9 cellular contexts compared by ENCODE assay signal in the genomic region with DNA sequence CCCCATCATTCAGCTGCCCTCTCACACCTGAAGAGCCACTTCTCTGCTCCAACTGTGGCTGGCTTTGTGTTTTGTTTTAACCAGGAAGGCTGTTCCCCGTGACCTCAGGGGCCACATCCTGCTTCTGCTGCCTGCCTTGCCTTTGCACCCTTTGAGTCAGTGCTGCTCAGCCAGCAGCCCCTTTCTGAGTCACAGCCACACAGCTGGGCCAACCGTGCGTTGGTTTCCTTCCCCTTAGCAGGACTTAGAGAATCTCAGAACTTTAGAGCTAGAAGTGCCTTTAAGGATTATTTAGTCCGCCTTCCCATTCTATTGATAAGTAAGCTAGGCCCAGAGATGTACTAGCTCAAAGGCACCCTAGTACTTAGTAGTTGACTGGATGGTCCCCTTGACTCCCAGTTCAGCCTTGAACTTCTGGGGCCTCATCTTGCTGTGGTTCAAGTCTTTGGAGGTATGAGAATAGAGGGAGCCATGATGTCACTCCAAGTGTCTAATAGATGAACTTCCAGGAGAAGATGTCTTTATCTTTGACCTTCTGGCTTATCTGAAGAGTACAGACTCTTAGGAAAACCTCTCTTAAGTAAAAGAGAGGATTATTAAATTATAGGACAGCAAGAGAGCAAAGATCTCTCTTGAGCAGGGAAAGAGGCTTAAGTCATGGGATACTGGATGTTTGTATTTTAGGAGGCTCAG. TPM values are rescaled to one million over a fixed set of nuclear protein-coding genes. Genes with fewer than 3 reads are reported as not detected.
A peak's percentile ranks its signal among the peaks of the same experiment; 100 is the strongest.
DNase-seq lines count a peak whose midpoint lies in the region; TF ChIP-seq lines count a peak whose summit lies in the region.
"Had no signal": no experiment of that assay in that cellular context is flagged by ENCODE, and none has a peak within 500 bp of the region (broad histone marks: within the 10 kb centered on the region; RNA-seq: fewer than 3 reads in every experiment).

No MANE protein-coding gene starts in this region.

- H4K20me1 ChIP-seq in fibroblast of lung (ENCODE audit: control insufficient read depth, extremely low read depth, insufficient read depth, low read length): no peaks in the 10 kb centered on the region

- H3K9me3 ChIP-seq in fibroblast of lung (ENCODE audit: control insufficient read depth, insufficient read depth, low read depth, low read length) (no peaks in the 10 kb centered on the region), spleen (no peaks in the 10 kb centered on the region)

- no peak overlapping the region for H3K9ac ChIP-seq in fibroblast of lung (ENCODE audit: insufficient read depth, low read length)
- H3K9ac ChIP-seq: KMS-11 had no signal

- no peak overlapping the region for H2AFZ ChIP-seq in fibroblast of lung (ENCODE audit: low read length)

- no peak for TF ChIP-seq POLR2A in spleen (IDR thresholded peaks at IDR 0.05)

- DNase-seq in GM03348 (ENCODE audit: low spot score): peak; percentile 74
- peak; percentile 7 for DNase-seq in H4 (ENCODE audit: low spot score)
- DNase-seq in MV-4-11 (lab: John Stamatoyannopoulos, UW): peak; percentile 97
- peak; percentile 83 for DNase-seq in activated CD8-positive, alpha-beta memory T cell treated with anti-CD3 and anti-CD28 coated beads, Interleukin-2, amount 50 U/mL, for 4 hours
- peak; percentile 81 to 88 for DNase-seq in fibroblast of lung (ENCODE audit: low read depth in 2 of 2)
- DNase-seq in spleen: peak; percentile 94
- no peak for DNase-seq in G401 (ENCODE audit: low spot score)
- DNase-seq in putamen (ENCODE audit: low spot score): no peak

- WGBS in spleen, 5 donors: 14 to 33% (median 17%) methylated on average over 4 of the region's 4 CpGs

- H3K79me2 ChIP-seq in fibroblast of lung (ENCODE audit: control insufficient read depth, insufficient read depth, low read length): peaks cover 8% of the 10 kb centered on the region

- H3K4me3 ChIP-seq in fibroblast of lung (replicated peaks in 1 of 4; ENCODE audit: control extremely low read depth in 1 of 4, insufficient read depth in 1 of 4, low read depth in 3 of 4, low read length in 4 of 4): no peak overlapping the region
- H3K4me3 ChIP-seq in spleen: peak overlapping the region in 1 of 8 donors; percentile 1

- H3K27ac ChIP-seq in fibroblast of lung (ENCODE audit: insufficient read depth, low read length): peak overlapping the region; percentile 57
- peak overlapping the region; percentile 63 to 84 (median 77) for H3K27ac ChIP-seq in spleen
- H3K27ac ChIP-seq: KMS-11 had no signal

- H3K36me3 ChIP-seq in fibroblast of lung (ENCODE audit: control insufficient read depth, insufficient read depth, low read length): peaks cover 13% of the 10 kb centered on the region
- peaks cover 0 to 64% (median 13%) of the 10 kb centered on the region in 6 donors for H3K36me3 ChIP-seq in spleen

- TF ChIP-seq CTCF in fibroblast of lung (conservative IDR thresholded peaks at IDR 0.05 in 1 of 2, IDR thresholded peaks at IDR 0.05 in 1 of 2; ENCODE audit: low read depth in 1 of 2, low read length in 2 of 2) (no peak), spleen (IDR thresholded peaks at IDR 0.05 in 8 of 11, conservative IDR thresholded peaks at IDR 0.05 in 3 of 11) (no peak)

- intact Hi-C loops in spleen (cut with DNase I; ENCODE audit: low total_unique reads): no loop called here

- in situ Hi-C loops in G401 (cut with HindIII; ENCODE audit: low sequenced_read_pairs): no loop called here

- H3K4me2 ChIP-seq in fibroblast of lung (ENCODE audit: extremely low read depth, insufficient read depth, low read length): peak overlapping the region; percentile 40
- H3K4me2 ChIP-seq: KMS-11 had no signal

- H3K4me1 ChIP-seq in fibroblast of lung (ENCODE audit: control insufficient read depth, extremely low read depth, insufficient read depth, low read length) (peaks cover 14% of the 10 kb centered on the region), spleen (peaks cover 8 to 77% (median 55%) of the 10 kb centered on the region in 6 donors)

- H3K27me3 ChIP-seq in fibroblast of lung (ENCODE audit: control insufficient read depth, insufficient read depth, low read length) (no peaks in the 10 kb centered on the region), spleen (replicated peaks in 1 of 7) (peaks cover 0 to 1% (median 0%) of the 10 kb centered on the region in 7 donors)

RNA-seq across cellular contexts. Expression of gene RGCC, which starts 8.0 kb away (rescaled TPM):
- 13.7 and 14.8 TPM in 2 replicates for total RNA-seq in H4 (2014; rRNA removed; shearing (Covaris generic))
- 51.1 and 148 TPM in 2 replicates for total RNA-seq in fibroblast of lung
- polyA plus RNA-seq in fibroblast of lung: 65.9 and 122 TPM in 2 replicates
- polyA plus RNA-seq in fibroblast of lung (2012): 51.6 and 113 TPM in 2 replicates
- polyA minus RNA-seq in fibroblast of lung (ENCODE audit: low replicate concordance): 6.3 and 9.7 TPM in 2 replicates
- total RNA-seq in spleen: 10 to 100 TPM; 14.1 to 76.4 (median 33.6) TPM
- 10 to 100 TPM in 2 of 3 donors, 1 to 10 TPM in 1; 5.1 to 14.6 (median 12.2) TPM for polyA plus RNA-seq in spleen
- total RNA-seq in G401 (2014; rRNA removed; shearing (Covaris generic)): 3.4 and 4.3 TPM in 2 replicates

Comparison
In these comparisons a context has a peak if more than half of its experiments do, and no peak if none do; other contexts are left out.
1. DNase-seq: peak in GM03348 (single experiment), H4 (single experiment), MV-4-11 (single experiment), activated CD8-positive, alpha-beta memory T cell treated with anti-CD3 and anti-CD28 coated beads, Interleukin-2, amount 50 U/mL, for 4 hours (single experiment), fibroblast of lung (2 of 2) and spleen (single experiment); none in G401 (single experiment) and putamen (single experiment).